In the genomic region with DNA sequence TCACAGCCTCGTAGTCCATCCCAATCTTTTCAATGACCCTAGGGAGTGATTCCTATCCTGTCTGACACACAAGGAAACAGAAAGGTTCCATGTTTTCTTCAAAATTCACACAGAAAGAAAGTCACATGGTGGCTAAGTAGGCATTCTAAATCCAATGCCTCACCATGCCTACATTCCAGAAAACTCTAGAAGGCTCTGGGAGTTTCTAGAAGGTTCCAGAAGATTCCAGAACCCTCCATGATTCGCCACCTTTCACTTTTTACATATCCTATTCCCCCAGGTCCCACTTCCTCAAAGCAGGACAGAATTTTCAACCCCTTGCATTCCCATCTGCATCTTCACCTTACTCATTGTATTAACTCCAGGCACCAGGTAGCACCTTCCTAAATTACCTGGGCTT, we compare ENCODE assay signal across 28 cellular contexts. TPM values are rescaled to one million over a fixed set of nuclear protein-coding genes. Genes with fewer than 3 reads are reported as not detected.
"Had no signal": no experiment of that assay in that cellular context is flagged by ENCODE, and none has a peak within 500 bp of the region (broad histone marks: within the 10 kb centered on the region; RNA-seq: fewer than 3 reads in every experiment).

No MANE protein-coding gene starts in this region.

- ATAC-seq: activated CD8-positive, alpha-beta T cell treated with anti-CD3 and anti-CD28 coated beads for 36 hours; activated T-cell treated with anti-CD3 and anti-CD28 coated beads, Interleukin-2, amount 50 U/mL, for 72 hours; Panc1; Right ventricle myocardium inferior; T-cell had no signal

- H3K4me3 Mint-ChIP-seq: activated CD8-positive, alpha-beta T cell treated with anti-CD3 and anti-CD28 coated beads for 36 hours; activated naive CD4-positive, alpha-beta T cell treated with anti-CD3 and anti-CD28 coated beads, Interleukin-2, amount 10 ng/mL, durations not matched to agents 7 days and 5 days; activated naive CD8-positive, alpha-beta T cell treated with anti-CD3 and anti-CD28 coated beads, Interleukin-2, amount 10 ng/mL, durations not matched to agents 7 days and 5 days; activated T-cell treated with anti-CD3 and anti-CD28 coated beads, Interleukin-2, amount 50 U/mL, for 72 hours; T-cell had no signal

- H3K4me3 ChIP-seq: breast epithelium, SK-N-MC had no signal

- DNase-seq: activated CD4-positive, alpha-beta T cell treated with anti-CD3 and anti-CD28 coated beads for 4 hours; activated CD8-positive, alpha-beta memory T cell treated with anti-CD3 and anti-CD28 coated beads, Interleukin-2, amount 50 U/mL, for 4 hours; activated CD8-positive, alpha-beta T cell treated with anti-CD3 and anti-CD28 coated beads for 36 hours; activated gamma-delta T cell treated with Interleukin-2 at 50 U/mL for 16 hours; activated naive CD4-positive, alpha-beta T cell treated with anti-CD3 and anti-CD28 coated beads, Interleukin-2, amount 10 ng/mL, durations not matched to agents 7 days and 5 days; activated naive CD8-positive, alpha-beta T cell treated with anti-CD3 and anti-CD28 coated beads, Interleukin-2, amount 10 ng/mL, durations not matched to agents 7 days and 5 days; activated T-cell treated with anti-CD3 and anti-CD28 coated beads, Interleukin-2, amount 50 U/mL, for 72 hours; aorta; caudate nucleus; Karpas-422; MM.1S; NCI-H146; NCI-H187 treated with DMSO at 0.1 percent for 48 hours; NCI-H345; NCI-H510A; NCI-H526 treated with DMSO at 0.1 percent for 48 hours; NCI-H82; RPMI8226; T-cell; T-helper 2 cell; T1000 had no signal

- H3K36me3 ChIP-seq: breast epithelium had no signal

- FAIRE-seq: TTC549 had no signal

- H3K27me3 ChIP-seq: breast epithelium had no signal

- H3K4me1 ChIP-seq: breast epithelium had no signal

- H3K36me3 Mint-ChIP-seq: activated naive CD4-positive, alpha-beta T cell treated with anti-CD3 and anti-CD28 coated beads, Interleukin-2, amount 10 ng/mL, durations not matched to agents 7 days and 5 days; activated naive CD8-positive, alpha-beta T cell treated with anti-CD3 and anti-CD28 coated beads, Interleukin-2, amount 10 ng/mL, durations not matched to agents 7 days and 5 days had no signal

- H3K9me3 Mint-ChIP-seq: activated naive CD4-positive, alpha-beta T cell treated with anti-CD3 and anti-CD28 coated beads, Interleukin-2, amount 10 ng/mL, durations not matched to agents 7 days and 5 days; activated T-cell treated with anti-CD3 and anti-CD28 coated beads, Interleukin-2, amount 50 U/mL, for 72 hours; activated T-helper 2 cell treated with anti-CD3 and anti-CD28 coated beads, Interferon-gamma antibody, Interleukin-2, Interleukin-4, amounts not matched to agents 10 μg/mL and 5 μg/mL and 100 μg/mL, durations not matched to agents 14 hours and 24 hours and 36 hours; T-cell had no signal

- H3K27me3 Mint-ChIP-seq: activated CD8-positive, alpha-beta T cell treated with anti-CD3 and anti-CD28 coated beads for 36 hours; activated naive CD8-positive, alpha-beta T cell treated with anti-CD3 and anti-CD28 coated beads, Interleukin-2, amount 10 ng/mL, durations not matched to agents 7 days and 5 days; T-cell had no signal

- H3K4me1 Mint-ChIP-seq: activated naive CD4-positive, alpha-beta T cell treated with anti-CD3 and anti-CD28 coated beads, Interleukin-2, amount 10 ng/mL, durations not matched to agents 7 days and 5 days; activated naive CD8-positive, alpha-beta T cell treated with anti-CD3 and anti-CD28 coated beads, Interleukin-2, amount 10 ng/mL, durations not matched to agents 7 days and 5 days had no signal

- H3K27ac Mint-ChIP-seq: activated CD8-positive, alpha-beta T cell treated with anti-CD3 and anti-CD28 coated beads for 36 hours; activated naive CD4-positive, alpha-beta T cell treated with anti-CD3 and anti-CD28 coated beads, Interleukin-2, amount 10 ng/mL, durations not matched to agents 7 days and 5 days; activated naive CD8-positive, alpha-beta T cell treated with anti-CD3 and anti-CD28 coated beads, Interleukin-2, amount 10 ng/mL, durations not matched to agents 7 days and 5 days; activated T-cell treated with anti-CD3 and anti-CD28 coated beads, Interleukin-2, amount 50 U/mL, for 72 hours; activated T-helper 2 cell treated with anti-CD3 and anti-CD28 coated beads, Interferon-gamma antibody, Interleukin-2, Interleukin-4, amounts not matched to agents 10 μg/mL and 5 μg/mL and 100 μg/mL, durations not matched to agents 14 hours and 24 hours and 36 hours; T-cell had no signal

- H3K9me3 ChIP-seq: breast epithelium had no signal

- H3K27ac ChIP-seq: breast epithelium, SK-N-MC had no signal

RNA-seq across cellular contexts. Expression of gene DIRAS1, which starts 41.7 kb away (rescaled TPM):
- total RNA-seq: activated naive CD8-positive, alpha-beta T cell treated with anti-CD3 and anti-CD28 coated beads, Interleukin-2, amount 10 ng/mL, durations not matched to agents 7 days and 5 days; OCI-LY7 had no signal
